25 cellular contexts compared by ENCODE assay signal in genomic region chr4:163623787-163624186, GRCh38.
"Had no signal": no experiment of that assay in that cellular context is flagged by ENCODE, and none has a peak within 500 bp of the region (broad histone marks: within the 10 kb centered on the region; RNA-seq: fewer than 3 reads in every experiment).

No MANE protein-coding gene starts in this region.

- H3K27ac ChIP-seq: hepatocyte, left lung, lower lobe of right lung, ovary, right atrium auricular region, right lobe of liver, tibial nerve, uterus had no signal

- H3K27me3 ChIP-seq: hepatocyte, left lung, ovary, right atrium auricular region, right lobe of liver, tibial nerve, uterus had no signal

- H3K36me3 ChIP-seq: left lung, lower lobe of right lung, ovary, right atrium auricular region, right lobe of liver, tibial nerve, uterus had no signal

- H3K4me2 ChIP-seq: hepatocyte had no signal

- H3K9me3 Mint-ChIP-seq: stimulated activated naive CD8-positive, alpha-beta T cell treated with anti-CD3 and anti-CD28 coated beads, Interleukin-15, Interleukin-2, amounts not matched to agents 100 ng/mL and 50 ng/mL, for 24 hours; type B pancreatic cell had no signal

- H3K27me3 Mint-ChIP-seq: stimulated activated naive B cell treated with anti-CD40 and anti-IgM and Interleukin-4, amounts not matched to agents 10 μg/mL and 1 μg/mL and 100 μg/mL, for 72 hours; stimulated activated naive CD8-positive, alpha-beta T cell treated with anti-CD3 and anti-CD28 coated beads, Interleukin-15, Interleukin-2, amounts not matched to agents 100 ng/mL and 50 ng/mL, for 24 hours; type B pancreatic cell had no signal

- H2AFZ ChIP-seq: hepatocyte had no signal

- H3K4me3 Mint-ChIP-seq: immature natural killer cell; natural killer cell treated with Interleukin-12 subunit alpha and Interleukin-12 subunit beta and Interleukin-15 and Interleukin-18, amount 100 ng/mL, for 72 hours; stimulated activated naive B cell treated with anti-CD40 and anti-IgM and Interleukin-4, amounts not matched to agents 10 μg/mL and 1 μg/mL and 100 μg/mL, for 72 hours; stimulated activated naive CD8-positive, alpha-beta T cell treated with anti-CD3 and anti-CD28 coated beads, Interleukin-15, Interleukin-2, amounts not matched to agents 100 ng/mL and 50 ng/mL, for 24 hours; type B pancreatic cell had no signal

- H3K4me1 Mint-ChIP-seq: immature natural killer cell had no signal

- H3K4me1 ChIP-seq: lower lobe of right lung, right atrium auricular region, right lobe of liver, tibial nerve, uterus had no signal

- H3K79me2 ChIP-seq: hepatocyte had no signal

- H3K4me3 ChIP-seq: hepatocyte, left lung, lower lobe of right lung, mucosa of descending colon, ovary, right atrium auricular region, right lobe of liver, skin epidermis, tibial nerve, uterus had no signal

- ATAC-seq: left colon; left lung; lower lobe of right lung; mucosa of descending colon; naive thymus-derived CD4-positive, alpha-beta T cell; natural killer cell treated with Interleukin-12 subunit alpha and Interleukin-12 subunit beta and Interleukin-15 and Interleukin-18, amount 100 ng/mL, for 72 hours; right lobe of liver; stimulated activated naive B cell treated with anti-CD40 and anti-IgM and Interleukin-4, amounts not matched to agents 10 μg/mL and 1 μg/mL and 100 μg/mL, for 72 hours had no signal

- H3K36me3 Mint-ChIP-seq: immature natural killer cell; natural killer cell treated with Interleukin-12 subunit alpha and Interleukin-12 subunit beta and Interleukin-15 and Interleukin-18, amount 100 ng/mL, for 72 hours; type B pancreatic cell had no signal

- DNase-seq: immature natural killer cell; kidney; left colon; left lung; lower lobe of right lung; mammary epithelial cell; midbrain; mucosa of descending colon; ovary; right lobe of liver; stimulated activated CD4-positive, alpha-beta T cell treated with anti-CD3 and anti-CD28 coated beads, Interleukin-12 subunit alpha, Interleukin-12 subunit beta, amount 100 ng/mL, for 4 hours; stimulated activated CD4-positive, alpha-beta T cell treated with anti-CD3 and anti-CD28 coated beads, Interleukin-15, amount 100 ng/mL, for 24 hours; stimulated activated CD4-positive, alpha-beta T cell treated with anti-CD3 and anti-CD28 coated beads, Interleukin-2, amount 100 ng/mL, for 24 hours; stimulated activated CD4-positive, alpha-beta T cell treated with anti-CD3 and anti-CD28 coated beads, Interleukin-4, amount 100 ng/mL, for 1 hour; stimulated activated naive B cell treated with anti-CD40 and anti-IgM and Interleukin-4, amounts not matched to agents 10 μg/mL and 1 μg/mL and 100 μg/mL, for 72 hours; uterus had no signal

- H3K9me3 ChIP-seq: left lung, lower lobe of right lung, mucosa of descending colon, ovary, right lobe of liver, uterus had no signal

- H3K27ac Mint-ChIP-seq: immature natural killer cell; natural killer cell treated with Interleukin-12 subunit alpha and Interleukin-12 subunit beta and Interleukin-15 and Interleukin-18, amount 100 ng/mL, for 72 hours; progenitor cell of endocrine pancreas; stimulated activated naive B cell treated with anti-CD40 and anti-IgM and Interleukin-4, amounts not matched to agents 10 μg/mL and 1 μg/mL and 100 μg/mL, for 72 hours; stimulated activated naive CD8-positive, alpha-beta T cell treated with anti-CD3 and anti-CD28 coated beads, Interleukin-15, Interleukin-2, amounts not matched to agents 100 ng/mL and 50 ng/mL, for 24 hours; type B pancreatic cell had no signal
